ENCODE assay signal across 27 cellular contexts in the genomic region with DNA sequence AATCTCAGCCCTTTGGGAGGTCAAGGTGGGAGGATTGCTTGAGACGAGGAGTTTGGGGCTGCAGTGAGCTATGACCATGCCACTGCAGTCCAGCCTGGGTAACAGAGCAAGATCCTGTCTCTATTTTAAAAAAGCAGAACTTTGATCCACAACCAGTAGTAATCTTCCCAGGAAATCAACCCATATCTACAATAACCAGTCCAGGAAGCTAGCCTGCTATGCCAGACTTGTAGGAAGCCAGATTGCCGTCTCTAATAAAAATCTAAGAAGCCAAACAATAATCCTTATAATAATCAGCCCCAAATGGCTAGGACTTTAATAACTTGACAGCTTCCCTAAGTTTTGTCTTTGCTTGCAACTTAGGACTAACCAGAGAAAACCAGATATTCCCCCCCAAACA.
"Had no signal": no experiment of that assay in that cellular context is flagged by ENCODE, and none has a peak within 500 bp of the region (broad histone marks: within the 10 kb centered on the region; RNA-seq: fewer than 3 reads in every experiment).

No MANE protein-coding gene starts in this region.

- DNase-seq: colonic mucosa; cortex of kidney; dermis blood vessel endothelial cell; effector CD4-positive, alpha-beta T cell; effector CD8-positive, alpha-beta T cell; effector memory CD4-positive, alpha-beta T cell; effector memory CD8-positive, alpha-beta T cell; endodermal cell; erythroblast; esophagus squamous epithelium; foreskin fibroblast; foreskin keratinocyte; foreskin melanocyte; gastrocnemius medialis; glutamatergic neuron; head of caudate nucleus; heart left ventricle; heart right ventricle had no signal

- H3K4me3 ChIP-seq: colonic mucosa, coronary artery, esophagus muscularis mucosa, esophagus squamous epithelium, gastrocnemius medialis, gastroesophageal sphincter, heart left ventricle, heart right ventricle had no signal

- FAIRE-seq: colon, endometrium, endothelial cell of umbilical vein, frontal cortex had no signal

- H3K4me1 ChIP-seq: colonic mucosa, esophagus muscularis mucosa, esophagus squamous epithelium, foreskin keratinocyte, gastrocnemius medialis, gastroesophageal sphincter, heart left ventricle, heart right ventricle had no signal

- H3K36me3 ChIP-seq: colonic mucosa, esophagus muscularis mucosa, esophagus squamous epithelium, gastrocnemius medialis, gastroesophageal sphincter, heart left ventricle, heart right ventricle had no signal

- H3K9me3 ChIP-seq: colonic mucosa, esophagus muscularis mucosa, esophagus squamous epithelium, gastrocnemius medialis, gastroesophageal sphincter, heart right ventricle had no signal

- H3K27me3 ChIP-seq: colonic mucosa had no signal

- ATAC-seq: effector memory CD8-positive, alpha-beta T cell; esophagus mucosa; foreskin keratinocyte; gastrocnemius medialis; gastroesophageal sphincter; heart left ventricle; heart right ventricle had no signal

- H3K27ac ChIP-seq: colonic mucosa, coronary artery, epithelial cell of prostate, esophagus muscularis mucosa, esophagus squamous epithelium, foreskin keratinocyte, gastrocnemius medialis, gastroesophageal sphincter, heart left ventricle, heart right ventricle had no signal
